ENCODE assay signal across 8 cellular contexts in genomic region chr3:194300392-194300758, GRCh38. TPM values are rescaled to one million over a fixed set of nuclear protein-coding genes. Genes with fewer than 3 reads are reported as not detected.
A peak's percentile ranks its signal among the peaks of the same experiment; 100 is the strongest.
DNase-seq lines count a peak whose midpoint lies in the region; ATAC-seq and TF ChIP-seq lines count a peak whose summit lies in the region.

No MANE protein-coding gene starts in this region.

- H3K79me2 ChIP-seq in DND-41 (ENCODE audit: insufficient read depth, low read length): no peaks in the 10 kb centered on the region

- H3K27ac ChIP-seq in DND-41 (ENCODE audit: low read length): peak overlapping the region; percentile 84
- no peak overlapping the region for H3K27ac ChIP-seq in WERI-Rb-1

- H3K4me3 ChIP-seq in DND-41 (ENCODE audit: low read depth in 1 of 2, low read length in 2 of 2) (peak overlapping the region in 1 of 2 experiments; percentile 40; a peak in 2 of 4 replicates), WERI-Rb-1 (ENCODE audit: low read depth, low read length) (no peak overlapping the region)

- 0 out of 3 replicates have a peak, but pooled peaks have one; percentile 3 for ATAC-seq in DND-41 (ENCODE audit: insufficient read depth, low read depth)
- peak; percentile 76 to 85 for ATAC-seq in left cardiac atrium
- no peak for ATAC-seq in HG02759 (IDR thresholded peaks at IDR 0.05; ENCODE audit: unreplicated experiment)
- no peak for ATAC-seq in HG02678 (IDR thresholded peaks at IDR 0.05; ENCODE audit: unreplicated experiment)

- peaks cover 63% of the 10 kb centered on the region for H3K4me1 ChIP-seq in DND-41 (ENCODE audit: insufficient read depth, low read length)

- no peaks in the 10 kb centered on the region for H4K20me1 ChIP-seq in DND-41 (ENCODE audit: insufficient read depth, low read length)

- H3K36me3 ChIP-seq in DND-41 (ENCODE audit: insufficient read depth, low read length) (no peaks in the 10 kb centered on the region), WERI-Rb-1 (no peaks in the 10 kb centered on the region)

- H2AFZ ChIP-seq in DND-41 (ENCODE audit: low read depth, low read length): no peak overlapping the region

- no peak for DNase-seq in DND-41
- no peak for DNase-seq in WERI-Rb-1
- peak; percentile 82 for DNase-seq in left cardiac atrium
- peak; percentile 36 for DNase-seq in pons (ENCODE audit: low spot score)
- DNase-seq in germinal center (ENCODE audit: low spot score): no peak
- DNase-seq in hepatic stellate cell (ENCODE audit: low spot score): no peak

- no peaks in the 10 kb centered on the region for H3K27me3 ChIP-seq in DND-41 (ENCODE audit: insufficient read depth, low read length, poor library complexity)
- H3K27me3 ChIP-seq in WERI-Rb-1 (ENCODE audit: insufficient read depth, low read depth, severe bottlenecking): no peaks in the 10 kb centered on the region

- intact Hi-C loops in left cardiac atrium (cut with DNase I): no loop called here

- TF ChIP-seq CTCF in DND-41 (IDR thresholded peaks at IDR 0.05; ENCODE audit: borderline replicate concordance, extremely low read depth, low read length, poor library complexity, severe bottlenecking): no peak
- 0 out of 2 replicates have a peak, but pooled peaks have one; percentile 3 for TF ChIP-seq CTCF in WERI-Rb-1 (IDR thresholded peaks at IDR 0.05; ENCODE audit: low read depth, low read length)

- H3K9me3 ChIP-seq in DND-41 (ENCODE audit: insufficient read depth, low read length, severe bottlenecking) (peaks cover 22% of the 10 kb centered on the region), WERI-Rb-1 (ENCODE audit: severe bottlenecking) (no peaks in the 10 kb centered on the region)

- peak overlapping the region; percentile 59 for H3K4me2 ChIP-seq in DND-41 (ENCODE audit: insufficient read depth, low read length)

- peak overlapping the region; percentile 41 for H3K9ac ChIP-seq in DND-41 (ENCODE audit: low read depth, low read length)

RNA-seq across cellular contexts. Expression of gene CPN2, which starts 50.8 kb away (rescaled TPM):
- total RNA-seq in left cardiac atrium: not detected

Comparison
In these comparisons a context has a peak if more than half of its experiments do, and no peak if none do; other contexts are left out.
1. ATAC-seq: peak in DND-41 (single experiment) and left cardiac atrium (2 of 2); none in HG02759 (single experiment) and HG02678 (single experiment).
2. DNase-seq: peak in left cardiac atrium (single experiment) and pons (single experiment); none in DND-41 (single experiment), WERI-Rb-1 (single experiment), germinal center (single experiment) and hepatic stellate cell (single experiment).